17 cellular contexts compared by ENCODE assay signal in genomic region chr2:223641062-223641461, GRCh38. TPM values are rescaled to one million over a fixed set of nuclear protein-coding genes. Genes with fewer than 3 reads are reported as not detected.
A peak's percentile ranks its signal among the peaks of the same experiment; 100 is the strongest.
DNase-seq lines count a peak whose midpoint lies in the region; ATAC-seq, FAIRE-seq and TF ChIP-seq lines count a peak whose summit lies in the region.
"Had no signal": no experiment of that assay in that cellular context is flagged by ENCODE, and none has a peak within 500 bp of the region (broad histone marks: within the 10 kb centered on the region; RNA-seq: fewer than 3 reads in every experiment).

No MANE protein-coding gene starts in this region.

- peaks cover 23% of the 10 kb centered on the region for H3K4me1 ChIP-seq in A549
- no peaks in the 10 kb centered on the region for H3K4me1 ChIP-seq in naive thymus-derived CD4-positive, alpha-beta T cell (ENCODE audit: control insufficient read depth in 2 of 2, insufficient read depth in 2 of 2, low read length in 2 of 2)
- H3K4me1 ChIP-seq: adrenal gland had no signal

- H3K4me2 ChIP-seq in A549: no peak overlapping the region

- no peaks in the 10 kb centered on the region for H3K36me3 Mint-ChIP-seq in naive thymus-derived CD4-positive, alpha-beta T cell
- H3K36me3 Mint-ChIP-seq: stimulated activated effector memory CD8-positive, alpha-beta T cell treated with anti-CD3 and anti-CD28 coated beads, Interleukin-12 subunit alpha, Interleukin-12 subunit beta, amount 100 ng/mL, for 72 hours had no signal

- H3K4me1 Mint-ChIP-seq in naive thymus-derived CD4-positive, alpha-beta T cell: no peaks in the 10 kb centered on the region
- H3K4me1 Mint-ChIP-seq: stimulated activated effector memory CD8-positive, alpha-beta T cell treated with anti-CD3 and anti-CD28 coated beads, Interleukin-12 subunit alpha, Interleukin-12 subunit beta, amount 100 ng/mL, for 72 hours had no signal

- TF ChIP-seq CTCF in A549 (IDR thresholded peaks at IDR 0.05): no peak
- no peak for TF ChIP-seq CTCF in HFF-Myc (IDR thresholded peaks at IDR 0.05; ENCODE audit: low read depth, low read length, missing control alignments)

- TF ChIP-seq RAD21 in A549 (conservative IDR thresholded peaks at IDR 0.05 in 1 of 2, IDR thresholded peaks at IDR 0.05 in 1 of 2): no peak

- peaks cover 0 to 5% (median 2%) of the 10 kb centered on the region in 5 donors for H3K27me3 Mint-ChIP-seq in naive thymus-derived CD4-positive, alpha-beta T cell

- POLR2A ChIA-PET in A549 (lab: Yijun Ruan, JAX): interaction anchor here (0.6 kb wide), 1 partner anchor 39 kb away, joined by 4 read pairs; the partner anchor contains the start of gene SCG2
- POLR2A ChIA-PET in naive thymus-derived CD4-positive, alpha-beta T cell (lab: Charles Lee): no interaction called here

- H3K36me3 ChIP-seq in naive thymus-derived CD4-positive, alpha-beta T cell (ENCODE audit: control insufficient read depth in 2 of 3, insufficient read depth in 3 of 3, low read length in 3 of 3): no peaks in the 10 kb centered on the region
- H3K36me3 ChIP-seq: adrenal gland had no signal

- no peak for DNase-seq in A549 (ENCODE audit: low read depth in 1 of 2, low spot score in 1 of 2)
- DNase-seq in HFF-Myc (ENCODE audit: extremely low read depth, low read depth): peak; percentile 80
- peak; percentile 22 for DNase-seq in SK-N-DZ (ENCODE audit: low spot score)
- peak; percentile 58 for DNase-seq in iris pigment epithelial cell (ENCODE audit: low read depth)
- DNase-seq in naive thymus-derived CD4-positive, alpha-beta T cell: no peak
- no peak for DNase-seq in activated gamma-delta T cell (lab: John Stamatoyannopoulos, UW)
- DNase-seq: adrenal gland, GDM1, glutamatergic neuron, islet precursor cell, Kasumi-1, NCI-H1436 treated with DMSO at 0.1 percent for 48 hours had no signal

- 73% methylated on average over 5 of the region's 5 CpGs for WGBS in A549 (ENCODE audit: missing lambda C conversion rate)

- CTCF ChIA-PET in A549 (lab: Yijun Ruan, JAX): interaction anchor here (1.3 kb wide), 1 partner anchor 669 kb away, joined by 3 read pairs; no protein-coding TSS in a partner anchor
- CTCF ChIA-PET in naive thymus-derived CD4-positive, alpha-beta T cell (lab: Charles Lee): no interaction called here

- intact Hi-C loops in naive thymus-derived CD4-positive, alpha-beta T cell (cut with micrococcal nuclease): no loop called here

- no peaks in the 10 kb centered on the region for H3K27me3 ChIP-seq in naive thymus-derived CD4-positive, alpha-beta T cell (ENCODE audit: control insufficient read depth in 2 of 2, insufficient read depth in 2 of 2, low read length in 2 of 2)
- H3K27me3 ChIP-seq: adrenal gland had no signal

- no peak for FAIRE-seq in A549 (lab: Jason Lieb, UNC)
- FAIRE-seq: endothelial cell of umbilical vein had no signal

- H3K27ac Mint-ChIP-seq in naive thymus-derived CD4-positive, alpha-beta T cell: no peak overlapping the region
- H3K27ac Mint-ChIP-seq: stimulated activated effector memory CD8-positive, alpha-beta T cell treated with anti-CD3 and anti-CD28 coated beads, Interleukin-12 subunit alpha, Interleukin-12 subunit beta, amount 100 ng/mL, for 72 hours had no signal

- H3K27ac ChIP-seq in A549: no peak overlapping the region
- H3K27ac ChIP-seq in naive thymus-derived CD4-positive, alpha-beta T cell (ENCODE audit: low read depth, low read length): no peak overlapping the region
- H3K27ac ChIP-seq: adrenal gland had no signal

- ATAC-seq in A549 (no peak), GM21515 (IDR thresholded peaks at IDR 0.05; ENCODE audit: unreplicated experiment) (no peak), HG02870 (IDR thresholded peaks at IDR 0.05; ENCODE audit: unreplicated experiment) (no peak)
- ATAC-seq in naive thymus-derived CD4-positive, alpha-beta T cell: no peak
- ATAC-seq: stimulated activated effector memory CD8-positive, alpha-beta T cell treated with anti-CD3 and anti-CD28 coated beads, Interleukin-12 subunit alpha, Interleukin-12 subunit beta, amount 100 ng/mL, for 72 hours had no signal

- TF ChIP-seq EP300 in A549 (IDR thresholded peaks at IDR 0.05): no peak

- no peak for TF ChIP-seq POLR2A in A549 (IDR thresholded peaks at IDR 0.05; ENCODE audit: low read length)

- peaks cover 0 to 9% (median 0%) of the 10 kb centered on the region in 11 donors for H3K9me3 Mint-ChIP-seq in naive thymus-derived CD4-positive, alpha-beta T cell
- H3K9me3 Mint-ChIP-seq: stimulated activated effector memory CD8-positive, alpha-beta T cell treated with anti-CD3 and anti-CD28 coated beads, Interleukin-12 subunit alpha, Interleukin-12 subunit beta, amount 100 ng/mL, for 72 hours had no signal

- H3K4me3 Mint-ChIP-seq in naive thymus-derived CD4-positive, alpha-beta T cell: no peak overlapping the region
- H3K4me3 Mint-ChIP-seq: stimulated activated effector memory CD8-positive, alpha-beta T cell treated with anti-CD3 and anti-CD28 coated beads, Interleukin-12 subunit alpha, Interleukin-12 subunit beta, amount 100 ng/mL, for 72 hours had no signal

- no peaks in the 10 kb centered on the region; the same call in 2 of the 3 replicates for H3K9me3 ChIP-seq in A549
- H3K9me3 ChIP-seq in naive thymus-derived CD4-positive, alpha-beta T cell (ENCODE audit: control insufficient read depth in 2 of 3, low read length in 3 of 3): no peaks in the 10 kb centered on the region
- H3K9me3 ChIP-seq: adrenal gland had no signal

- H3K4me3 ChIP-seq in A549 (no peak overlapping the region), HFF-Myc (replicated peaks; ENCODE audit: low read depth, low read length) (no peak overlapping the region)
- no peak overlapping the region for H3K4me3 ChIP-seq in naive thymus-derived CD4-positive, alpha-beta T cell (ENCODE audit: low read length)
- H3K4me3 ChIP-seq: adrenal gland had no signal

TF ChIP-seq in A549, 52 proteins besides CTCF, POLR2A, EP300 and RAD21:
- TF ChIP-seq MYC (IDR thresholded peaks at IDR 0.05; ENCODE audit: borderline replicate concordance, low read length) (no peak), USF2 (IDR thresholded peaks at IDR 0.05) (0 out of 2 replicates have a peak, but pooled peaks have one; percentile 21), BHLHE40 (IDR thresholded peaks at IDR 0.05; ENCODE audit: low read depth, low read length) (no peak)

RNA-seq across cellular contexts. Expression of gene SCG2, which starts 38.9 kb away (rescaled TPM):
- polyA plus RNA-seq in A549 (2011; rRNA removed) (10.2 and 11.6 TPM in 2 replicates), A549 (2017; fragmentation: RNase III; extraction: RNeasy Plus Mini Kit Qiagen cat#74134 plus additional on column Dnase treatment) (0.42 to 0.84 TPM (median 0.76 TPM) in 3 replicates)
- polyA plus RNA-seq in A549 (2012; cell fraction: cytosol; rRNA removed): 0.82 and 0.93 TPM in 2 replicates
- 0.37 and 0.77 TPM in 2 replicates for polyA plus RNA-seq in A549 (2012; cell fraction: nucleus; rRNA removed)
- polyA minus RNA-seq in A549 (2011; rRNA and poly(A)+ RNA removed): 0.68 and 1.7 TPM in 2 replicates
- 54.6 and 64.5 TPM in 2 replicates for polyA plus RNA-seq in SK-N-DZ (2014; cell fraction: cytosol; rRNA removed)
- 22.2 and 22.7 TPM in 2 replicates for polyA plus RNA-seq in SK-N-DZ (2014; cell fraction: nucleus; rRNA removed)
- under 1 TPM in 1 of 5 experiments, not detected in 4; 0.12 TPM for total RNA-seq in naive thymus-derived CD4-positive, alpha-beta T cell
- not detected for polyA plus RNA-seq in naive thymus-derived CD4-positive, alpha-beta T cell
- total RNA-seq: endothelial cell of umbilical vein, skeletal muscle tissue had no signal
- polyA plus RNA-seq: endothelial cell of umbilical vein had no signal

Comparison
In these comparisons a context has a peak if more than half of its experiments do, and no peak if none do; other contexts are left out.
1. DNase-seq: peak in HFF-Myc (single experiment), SK-N-DZ (single experiment) and iris pigment epithelial cell (single experiment); none in A549 (0 of 2), naive thymus-derived CD4-positive, alpha-beta T cell (0 of 9) and activated gamma-delta T cell (single experiment).